In genomic region chr6:26109776-26110175, GRCh38 we compare ENCODE assay signal across 20 cellular contexts.
"Had no signal": no experiment of that assay in that cellular context is flagged by ENCODE, and none has a peak within 500 bp of the region (broad histone marks: within the 10 kb centered on the region; RNA-seq: fewer than 3 reads in every experiment).

No MANE protein-coding gene starts in this region.

- H3K4me3 Mint-ChIP-seq: activated T-helper 1 cell treated with anti-CD3 and anti-CD28 coated beads, Interleukin-12 subunit alpha, Interleukin-12 subunit beta, Interleukin-2, Interleukin-4 antibody, amounts not matched to agents 30 ng/mL and 10 ng/mL and 1 ng/mL, durations not matched to agents 14 hours and 24 hours and 36 hours; dendritic cell treated with granulocyte-macrophage colony-stimulating factor and Interleukin-4, amounts not matched to agents 40 ng/mL and 50 ng/mL, for 4 days; immature natural killer cell; neural crest cell had no signal

- H3K9me3 Mint-ChIP-seq: activated naive CD4-positive, alpha-beta T cell treated with anti-CD3 and anti-CD28 coated beads, Interleukin-2, amount 50 U/mL, for 72 hours; activated T-helper 1 cell treated with anti-CD3 and anti-CD28 coated beads, Interleukin-12 subunit alpha, Interleukin-12 subunit beta, Interleukin-2, Interleukin-4 antibody, amounts not matched to agents 30 ng/mL and 10 ng/mL and 1 ng/mL, durations not matched to agents 14 hours and 24 hours and 36 hours; dendritic cell treated with granulocyte-macrophage colony-stimulating factor and Interleukin-4, amounts not matched to agents 40 ng/mL and 50 ng/mL, for 4 days had no signal

- H3K27ac Mint-ChIP-seq: activated T-helper 1 cell treated with anti-CD3 and anti-CD28 coated beads, Interleukin-12 subunit alpha, Interleukin-12 subunit beta, Interleukin-2, Interleukin-4 antibody, amounts not matched to agents 30 ng/mL and 10 ng/mL and 1 ng/mL, durations not matched to agents 14 hours and 24 hours and 36 hours; dendritic cell treated with granulocyte-macrophage colony-stimulating factor and Interleukin-4, amounts not matched to agents 40 ng/mL and 50 ng/mL, for 4 days; immature natural killer cell had no signal

- H3K4me3 ChIP-seq: esophagus squamous epithelium, prostate gland, right atrium auricular region, tibial nerve, vagina had no signal

- H3K36me3 ChIP-seq: esophagus squamous epithelium, prostate gland, right atrium auricular region, tibial nerve, vagina had no signal

- H3K27me3 ChIP-seq: esophagus squamous epithelium, right atrium auricular region, tibial nerve, vagina had no signal

- DNase-seq: activated CD4-positive, alpha-beta T cell treated with anti-CD3 and anti-CD28 coated beads, Interleukin-2, amount 50 U/mL, for 4 hours; activated gamma-delta T cell treated with Interleukin-2 at 50 U/mL for 16 hours; effector CD8-positive, alpha-beta T cell; esophagus squamous epithelium; immature natural killer cell; kidney glomerular epithelial cell; left ventricle myocardium superior; stimulated activated CD4-positive, alpha-beta T cell treated with anti-CD3 and anti-CD28 coated beads, Interleukin-12 subunit alpha, Interleukin-12 subunit beta, amount 100 ng/mL, for 4 hours; stimulated activated CD4-positive, alpha-beta T cell treated with anti-CD3 and anti-CD28 coated beads, Interleukin-1b, Interleukin-23, amount 100 ng/mL, for 48 hours; stimulated activated CD8-positive, alpha-beta memory T cell treated with anti-CD3 and anti-CD28 coated beads, Interleukin-4, amount 100 ng/mL, for 48 hours; stimulated activated naive CD8-positive, alpha-beta T cell treated with anti-CD3 and anti-CD28 coated beads, Interleukin-15, Interleukin-2, amounts not matched to agents 100 U/mL and 50 U/mL, for 24 hours; T-helper 9 cell had no signal

- H3K27me3 Mint-ChIP-seq: dendritic cell treated with granulocyte-macrophage colony-stimulating factor and Interleukin-4, amounts not matched to agents 40 ng/mL and 50 ng/mL, for 4 days had no signal

- ATAC-seq: activated naive CD4-positive, alpha-beta T cell treated with anti-CD3 and anti-CD28 coated beads, Interleukin-2, amount 50 U/mL, for 72 hours; left ventricle myocardium superior; stimulated activated naive CD8-positive, alpha-beta T cell treated with anti-CD3 and anti-CD28 coated beads, Interleukin-15, Interleukin-2, amounts not matched to agents 100 U/mL and 50 U/mL, for 24 hours had no signal

- H3K27ac ChIP-seq: esophagus squamous epithelium, prostate gland, right atrium auricular region, tibial nerve, vagina had no signal

- H3K4me1 Mint-ChIP-seq: immature natural killer cell, neural crest cell had no signal

- H3K36me3 Mint-ChIP-seq: activated naive CD4-positive, alpha-beta T cell treated with anti-CD3 and anti-CD28 coated beads, Interleukin-2, amount 50 U/mL, for 72 hours had no signal

- H3K9me3 ChIP-seq: esophagus squamous epithelium, prostate gland, right atrium auricular region, tibial nerve, vagina had no signal

- H3K4me1 ChIP-seq: prostate gland, tibial nerve, vagina had no signal
